27 cellular contexts compared by ENCODE assay signal in genomic region chr2:65343381-65343780, GRCh38.
"Had no signal": no experiment of that assay in that cellular context is flagged by ENCODE, and none has a peak within 500 bp of the region (broad histone marks: within the 10 kb centered on the region; RNA-seq: fewer than 3 reads in every experiment).

No MANE protein-coding gene starts in this region.

- H3K4me2 ChIP-seq: neural progenitor cell had no signal

- DNase-seq: occipital lobe; ovary; posterior cingulate gyrus; psoas muscle; right cardiac atrium; right lobe of liver; sigmoid colon; small intestine; stimulated activated CD4-positive, alpha-beta T cell treated with anti-CD3 and anti-CD28 coated beads, Interleukin-15, amount 100 ng/mL, for 24 hours; stimulated activated CD4-positive, alpha-beta T cell treated with anti-CD3 and anti-CD28 coated beads, Interleukin-2, amount 100 ng/mL, for 24 hours; stimulated activated CD4-positive, alpha-beta T cell treated with anti-CD3 and anti-CD28 coated beads, Interleukin-2, amount 100 ng/mL, for 48 hours; stimulated activated CD4-positive, alpha-beta T cell treated with anti-CD3 and anti-CD28 coated beads, Interleukin-4, amount 100 ng/mL, for 24 hours; stimulated activated naive B cell treated with anti-CD40 and anti-IgM and Interleukin-4, amounts not matched to agents 10 μg/mL and 1 μg/mL and 100 μg/mL, for 72 hours; stimulated activated naive CD4-positive, alpha-beta T cell treated with Interleukin-2 at 50 U/mL for 16 hours; stomach; thyroid gland; trophoblast cell; upper lobe of left lung had no signal

- H3K4me1 ChIP-seq: neural progenitor cell, parathyroid adenoma, psoas muscle, right lobe of liver, sigmoid colon had no signal

- ATAC-seq: psoas muscle; right cardiac atrium; right lobe of liver; stimulated activated naive B cell treated with anti-CD40 and anti-IgM and Interleukin-4, amounts not matched to agents 10 μg/mL and 1 μg/mL and 100 μg/mL, for 72 hours had no signal

- H3K27ac ChIP-seq: neural progenitor cell, ovary, parathyroid adenoma, psoas muscle, right lobe of liver, sigmoid colon, stomach, thoracic aorta, thyroid gland, tibial nerve, upper lobe of left lung, vagina had no signal

- H3K36me3 Mint-ChIP-seq: stimulated activated effector memory CD8-positive, alpha-beta T cell treated with anti-CD3 and anti-CD28 coated beads, Interleukin-12 subunit alpha, Interleukin-12 subunit beta, amount 100 ng/mL, for 72 hours had no signal

- H3K4me3 ChIP-seq: neural progenitor cell, ovary, psoas muscle, right lobe of liver, sigmoid colon, stomach, thoracic aorta, thyroid gland, tibial nerve, upper lobe of left lung, vagina had no signal

- H3K27me3 ChIP-seq: neural progenitor cell, ovary, right lobe of liver, sigmoid colon, stomach, thyroid gland, tibial nerve, upper lobe of left lung, vagina had no signal

- H3K27me3 Mint-ChIP-seq: progenitor cell of endocrine pancreas; stimulated activated naive B cell treated with anti-CD40 and anti-IgM and Interleukin-4, amounts not matched to agents 10 μg/mL and 1 μg/mL and 100 μg/mL, for 72 hours had no signal

- H3K9ac ChIP-seq: neural progenitor cell, parathyroid adenoma had no signal

- H3K4me3 Mint-ChIP-seq: neural progenitor cell; stimulated activated naive B cell treated with anti-CD40 and anti-IgM and Interleukin-4, amounts not matched to agents 10 μg/mL and 1 μg/mL and 100 μg/mL, for 72 hours; stimulated activated naive CD8-positive, alpha-beta T cell treated with anti-CD3 and anti-CD28 coated beads, Interleukin-15, Interleukin-2, amounts not matched to agents 100 ng/mL and 50 ng/mL, for 24 hours had no signal

- H2AFZ ChIP-seq: neural progenitor cell, parathyroid adenoma had no signal

- H3K27ac Mint-ChIP-seq: natural killer cell treated with Interleukin-12 subunit alpha and Interleukin-12 subunit beta and Interleukin-15 and Interleukin-18, amount 100 ng/mL, for 72 hours; neural progenitor cell; progenitor cell of endocrine pancreas; stimulated activated effector memory CD8-positive, alpha-beta T cell treated with anti-CD3 and anti-CD28 coated beads, Interleukin-12 subunit alpha, Interleukin-12 subunit beta, amount 100 ng/mL, for 72 hours; stimulated activated naive CD8-positive, alpha-beta T cell treated with anti-CD3 and anti-CD28 coated beads, Interleukin-15, Interleukin-2, amounts not matched to agents 100 ng/mL and 50 ng/mL, for 24 hours had no signal

- H3K9me3 ChIP-seq: ovary, psoas muscle, right lobe of liver, sigmoid colon, stomach, thoracic aorta, thyroid gland, tibial nerve, upper lobe of left lung, vagina had no signal

- H3K36me3 ChIP-seq: neural progenitor cell, ovary, sigmoid colon, thyroid gland, tibial nerve, vagina had no signal

- H3K9me3 Mint-ChIP-seq: natural killer cell treated with Interleukin-12 subunit alpha and Interleukin-12 subunit beta and Interleukin-15 and Interleukin-18, amount 100 ng/mL, for 72 hours; stimulated activated effector memory CD8-positive, alpha-beta T cell treated with anti-CD3 and anti-CD28 coated beads, Interleukin-12 subunit alpha, Interleukin-12 subunit beta, amount 100 ng/mL, for 72 hours; stimulated activated naive B cell treated with anti-CD40 and anti-IgM and Interleukin-4, amounts not matched to agents 10 μg/mL and 1 μg/mL and 100 μg/mL, for 72 hours; stimulated activated naive CD8-positive, alpha-beta T cell treated with anti-CD3 and anti-CD28 coated beads, Interleukin-15, Interleukin-2, amounts not matched to agents 100 ng/mL and 50 ng/mL, for 24 hours had no signal
